In genomic region chr11:18321991-18322711, GRCh38 we compare ENCODE assay signal across 8 cellular contexts. TPM values are rescaled to one million over a fixed set of nuclear protein-coding genes. Genes with fewer than 3 reads are reported as not detected.
A peak's percentile ranks its signal among the peaks of the same experiment; 100 is the strongest.
DNase-seq lines count a peak whose midpoint lies in the region; ATAC-seq and TF ChIP-seq lines count a peak whose summit lies in the region.

TSS of gene GTF2H1 (plus strand) at chr11:18322567. CDS start at chr11:18333075, 10,508 bp downstream.
A gene with protein sequence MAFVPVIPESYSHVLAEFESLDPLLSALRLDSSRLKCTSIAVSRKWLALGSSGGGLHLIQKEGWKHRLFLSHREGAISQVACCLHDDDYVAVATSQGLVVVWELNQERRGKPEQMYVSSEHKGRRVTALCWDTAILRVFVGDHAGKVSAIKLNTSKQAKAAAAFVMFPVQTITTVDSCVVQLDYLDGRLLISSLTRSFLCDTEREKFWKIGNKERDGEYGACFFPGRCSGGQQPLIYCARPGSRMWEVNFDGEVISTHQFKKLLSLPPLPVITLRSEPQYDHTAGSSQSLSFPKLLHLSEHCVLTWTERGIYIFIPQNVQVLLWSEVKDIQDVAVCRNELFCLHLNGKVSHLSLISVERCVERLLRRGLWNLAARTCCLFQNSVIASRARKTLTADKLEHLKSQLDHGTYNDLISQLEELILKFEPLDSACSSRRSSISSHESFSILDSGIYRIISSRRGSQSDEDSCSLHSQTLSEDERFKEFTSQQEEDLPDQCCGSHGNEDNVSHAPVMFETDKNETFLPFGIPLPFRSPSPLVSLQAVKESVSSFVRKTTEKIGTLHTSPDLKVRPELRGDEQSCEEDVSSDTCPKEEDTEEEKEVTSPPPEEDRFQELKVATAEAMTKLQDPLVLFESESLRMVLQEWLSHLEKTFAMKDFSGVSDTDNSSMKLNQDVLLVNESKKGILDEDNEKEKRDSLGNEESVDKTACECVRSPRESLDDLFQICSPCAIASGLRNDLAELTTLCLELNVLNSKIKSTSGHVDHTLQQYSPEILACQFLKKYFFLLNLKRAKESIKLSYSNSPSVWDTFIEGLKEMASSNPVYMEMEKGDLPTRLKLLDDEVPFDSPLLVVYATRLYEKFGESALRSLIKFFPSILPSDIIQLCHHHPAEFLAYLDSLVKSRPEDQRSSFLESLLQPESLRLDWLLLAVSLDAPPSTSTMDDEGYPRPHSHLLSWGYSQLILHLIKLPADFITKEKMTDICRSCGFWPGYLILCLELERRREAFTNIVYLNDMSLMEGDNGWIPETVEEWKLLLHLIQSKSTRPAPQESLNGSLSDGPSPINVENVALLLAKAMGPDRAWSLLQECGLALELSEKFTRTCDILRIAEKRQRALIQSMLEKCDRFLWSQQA (minus strand): TSS chr11:18322140. CDS start chr11:18317858, 4,282 bp downstream.

- peaks cover 31 to 45% of the 10 kb centered on the region in 2 donors for H3K4me1 ChIP-seq in duodenal mucosa (ENCODE audit: control insufficient read depth in 1 of 2, insufficient read depth in 2 of 2, low read length in 2 of 2)

- CTCF ChIA-PET in activated CD4-positive, alpha-beta memory T cell treated with anti-CD3 and anti-CD28 coated beads, Interleukin-2, amount 10 ng/mL, durations not matched to agents 7 days and 5 days (lab: Charles Lee), result interaction anchor here (1.1 to 3.8 kb wide), 8 partner anchors 27 to 400 kb away, joined by 3 to 29 read pairs (median 6); partner anchors contain the start of genes LDHA and SAAL1

- H3K36me3 Mint-ChIP-seq in activated CD4-positive, alpha-beta memory T cell treated with anti-CD3 and anti-CD28 coated beads, Interleukin-2, amount 10 ng/mL, durations not matched to agents 7 days and 5 days (ENCODE audit: low read depth), result peaks cover 36% of the 10 kb centered on the region

- H3K4me3 Mint-ChIP-seq in activated CD4-positive, alpha-beta memory T cell treated with anti-CD3 and anti-CD28 coated beads, Interleukin-2, amount 10 ng/mL, durations not matched to agents 7 days and 5 days, result peak within 1 kb of the TSS; percentile 98

- H3K27me3 ChIP-seq in duodenal mucosa (ENCODE audit: control insufficient read depth in 1 of 2, insufficient read depth in 2 of 2, low read length in 2 of 2), result no peaks in the 10 kb centered on the region

- peak within 1 kb of the TSS; percentile 97 for H3K27ac ChIP-seq in duodenal mucosa (ENCODE audit: low read depth, low read length)

- POLR2A ChIA-PET in activated CD4-positive, alpha-beta memory T cell treated with anti-CD3 and anti-CD28 coated beads, Interleukin-2, amount 10 ng/mL, durations not matched to agents 7 days and 5 days (lab: Charles Lee), result interaction anchor here (0.6 to 4.7 kb wide), 34 partner anchors 8 to 311 kb away, joined by 3 to 151 read pairs (median 4); partner anchors contain the start of genes LDHA, SAA2, SAAL1 and SPTY2D1

- peak in 1 of 2 donors; percentile 56 for TF ChIP-seq POLR2A in lower leg skin (IDR thresholded peaks at IDR 0.05)

- intact Hi-C loops in lower leg skin (cut with DNase I; ENCODE audit: low total_unique reads), result loop anchor here (10.0 kb wide), 1 partner anchor 73 kb away; the partner anchor contains the start of gene LDHA

- H3K27ac Mint-ChIP-seq in activated CD4-positive, alpha-beta memory T cell treated with anti-CD3 and anti-CD28 coated beads, Interleukin-2, amount 10 ng/mL, durations not matched to agents 7 days and 5 days, result peak within 1 kb of the TSS; percentile 96

- H3K4me3 ChIP-seq in duodenal mucosa (ENCODE audit: low read depth in 1 of 2, low read length in 2 of 2) (peak within 1 kb of the TSS; percentile 91 to 94), lower leg skin (ENCODE audit: low read depth, poor library complexity, severe bottlenecking) (peak within 1 kb of the TSS; percentile 47)

- peak; percentile 99 for DNase-seq in CD1c-positive myeloid dendritic cell (ENCODE audit: extremely low spot score)
- peak; percentile 92 for DNase-seq in NCI-H82 treated with DMSO at 0.1 percent for 48 hours (lab: John Stamatoyannopoulos, UW; ENCODE audit: unreplicated experiment)
- DNase-seq in activated CD4-positive, alpha-beta memory T cell treated with anti-CD3 and anti-CD28 coated beads, Interleukin-2, amount 10 ng/mL, durations not matched to agents 7 days and 5 days, result peak; percentile 96
- peak; percentile 97 to 99 for DNase-seq in lower leg skin (ENCODE audit: low spot score in 2 of 2)
- peak; percentile 86 to 92 for DNase-seq in stimulated activated CD4-positive, alpha-beta T cell treated with anti-CD3 and anti-CD28 coated beads, Interleukin-4, amount 100 ng/mL, for 48 hours (ENCODE audit: low read depth in 2 of 2)

- 0% methylated on average over 39 to 59 of the region's 61 CpGs for WGBS in lower leg skin, 2 donors

- peak within 1 kb of the TSS; percentile 93 to 97 for H3K9ac ChIP-seq in duodenal mucosa (ENCODE audit: low read depth in 1 of 2, low read length in 2 of 2)

- peaks cover 65% of the 10 kb centered on the region for H3K4me1 Mint-ChIP-seq in activated CD4-positive, alpha-beta memory T cell treated with anti-CD3 and anti-CD28 coated beads, Interleukin-2, amount 10 ng/mL, durations not matched to agents 7 days and 5 days

- ATAC-seq in GM19438 (IDR thresholded peaks at IDR 0.05; ENCODE audit: low read depth, unreplicated experiment) (peak; percentile 88), HG03575 (IDR thresholded peaks at IDR 0.05; ENCODE audit: extremely low read depth, insufficient number of reproducible peaks, low FRiP score, unreplicated experiment) (peak; percentile 44)

- no peaks in the 10 kb centered on the region for H3K9me3 Mint-ChIP-seq in activated CD4-positive, alpha-beta memory T cell treated with anti-CD3 and anti-CD28 coated beads, Interleukin-2, amount 10 ng/mL, durations not matched to agents 7 days and 5 days

- TF ChIP-seq CTCF in lower leg skin (IDR thresholded peaks at IDR 0.05), result peak in 1 of 3 donors; percentile 14

- peaks cover 0 to 13% of the 10 kb centered on the region in 2 donors for H3K36me3 ChIP-seq in duodenal mucosa (ENCODE audit: control insufficient read depth in 1 of 2, insufficient read depth in 2 of 2, low read length in 2 of 2)

- H3K9me3 ChIP-seq in duodenal mucosa (ENCODE audit: control insufficient read depth in 1 of 2, low read length in 2 of 2), result no peaks in the 10 kb centered on the region

- H3K27me3 Mint-ChIP-seq in activated CD4-positive, alpha-beta memory T cell treated with anti-CD3 and anti-CD28 coated beads, Interleukin-2, amount 10 ng/mL, durations not matched to agents 7 days and 5 days, result no peaks in the 10 kb centered on the region

RNA-seq across cellular contexts. Expression of gene GTF2H1, which starts in this region (rescaled TPM):
- total RNA-seq in activated CD4-positive, alpha-beta memory T cell treated with anti-CD3 and anti-CD28 coated beads, Interleukin-2, amount 10 ng/mL, durations not matched to agents 7 days and 5 days, result 10 to 100 TPM; 47.0 to 48.2 TPM
- total RNA-seq in lower leg skin, result 10 to 100 TPM; 46.4 to 73.0 (median 53.5) TPM

RNA-seq across cellular contexts. Expression of the second gene that starts in this region (rescaled TPM):
- 10 to 100 TPM; 20.3 to 22.6 TPM for total RNA-seq in activated CD4-positive, alpha-beta memory T cell treated with anti-CD3 and anti-CD28 coated beads, Interleukin-2, amount 10 ng/mL, durations not matched to agents 7 days and 5 days
- 10 to 100 TPM in 3 of 4 donors, 1 to 10 TPM in 1; 10.0 to 26.4 (median 20.4) TPM for total RNA-seq in lower leg skin

Comparison
In these comparisons a context has a peak if more than half of its experiments do, and no peak if none do; other contexts are left out.
1. Peak in every context shown above with its lines: DNase-seq, ATAC-seq, H3K4me3 ChIP-seq and H3K27ac ChIP-seq.